ENCODE assay signal across 1 cellular context in the genomic region with DNA sequence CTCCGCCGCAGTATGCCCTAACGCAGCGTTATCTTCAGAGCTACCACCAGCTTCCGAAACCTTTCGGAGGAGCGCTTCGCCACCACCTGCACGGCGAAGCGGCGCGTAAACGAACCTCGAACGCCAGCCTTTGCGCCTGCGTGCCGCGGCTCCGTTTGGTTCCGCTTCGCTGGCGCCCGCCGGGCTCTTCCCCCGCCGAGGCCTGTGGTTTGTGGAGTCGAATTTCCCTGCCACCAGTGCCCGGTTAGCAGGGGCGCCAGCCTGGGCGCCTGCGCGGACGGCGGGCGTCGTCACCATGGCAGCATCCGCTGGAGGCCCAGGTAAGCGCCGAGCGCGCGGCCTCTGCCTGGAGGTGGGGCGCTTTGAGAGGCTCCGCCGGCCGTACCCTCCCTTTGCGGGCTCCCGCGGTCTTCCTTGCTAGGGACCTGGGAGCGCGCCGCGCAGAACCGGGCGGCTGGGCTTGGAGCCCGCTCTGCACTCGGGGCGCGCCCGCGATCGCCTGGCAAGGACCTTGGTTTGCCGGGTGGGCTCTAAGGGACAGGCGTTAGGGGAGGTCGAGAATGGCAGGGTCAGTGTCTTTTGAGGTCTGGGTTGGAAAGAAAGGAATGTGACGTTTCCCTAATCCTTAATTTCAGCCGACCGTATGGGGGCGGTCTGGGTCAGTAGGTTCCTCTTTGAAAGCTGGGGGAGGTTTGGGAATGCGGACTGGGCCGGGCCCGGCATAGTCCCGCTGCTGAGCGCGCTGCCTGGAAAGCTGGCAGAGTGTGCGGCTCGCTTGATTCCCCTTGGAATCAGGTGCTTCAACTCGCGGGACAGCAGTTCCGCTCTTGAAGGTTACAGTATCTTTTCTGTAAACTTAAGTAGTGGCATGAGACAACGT.
A peak's percentile ranks its signal among the peaks of the same experiment; 100 is the strongest.
TF ChIP-seq lines count a peak whose summit lies in the region.

Gene FAM151B, plus strand, starts transcription at position 272 of the 880 bp plus-strand sequence. Its CDS starts 24 bp downstream, at position 296.

TF ChIP-seq in HepG2, 621 proteins besides CTCF, POLR2A, EP300 and RAD21 (continued from another document and continues in another):
- TF ChIP-seq PRDM4 (CRISPR knock-in tag; IDR thresholded peaks at IDR 0.05; ENCODE audit: borderline replicate concordance) (no peak), ZFP62 (CRISPR knock-in tag; IDR thresholded peaks at IDR 0.05) (no peak), HMG20B (CRISPR knock-in tag; conservative IDR thresholded peaks at IDR 0.05) (no peak; the same call in 1 of the 2 replicates), GLMP (CRISPR knock-in tag; IDR thresholded peaks at IDR 0.05; ENCODE audit: borderline replicate concordance) (no peak), ZNF547 (CRISPR knock-in tag; IDR thresholded peaks at IDR 0.05) (peak; percentile 75; the same call in 1 of the 2 replicates), ZNF136 (CRISPR knock-in tag; IDR thresholded peaks at IDR 0.05; ENCODE audit: low read depth) (0 out of 2 replicates have a peak, but pooled peaks have one; percentile 10), FOXK1 (CRISPR knock-in tag; IDR thresholded peaks at IDR 0.05; ENCODE audit: borderline replicate concordance, low read depth) (0 out of 2 replicates have a peak, but pooled peaks have one; percentile 17), KLF11 (CRISPR knock-in tag; IDR thresholded peaks at IDR 0.05) (no peak), PATZ1 (CRISPR knock-in tag; IDR thresholded peaks at IDR 0.05) (peak; percentile 69; the same call in 1 of the 2 replicates), GRHL1 (CRISPR knock-in tag; conservative IDR thresholded peaks at IDR 0.05) (no peak), BCL3 (CRISPR knock-in tag; IDR thresholded peaks at IDR 0.05) (no peak; the same call in 1 of the 2 replicates), MEIS2 (CRISPR knock-in tag; IDR thresholded peaks at IDR 0.05) (peak; percentile 40; the same call in 1 of the 2 replicates), HOXA3 (CRISPR knock-in tag; IDR thresholded peaks at IDR 0.05) (0 out of 2 replicates have a peak, but pooled peaks have one; percentile 42), REPIN1 (CRISPR knock-in tag; IDR thresholded peaks at IDR 0.05; ENCODE audit: borderline replicate concordance, low read depth) (peak; percentile 94), ZNF598 (CRISPR knock-in tag; IDR thresholded peaks at IDR 0.05; ENCODE audit: borderline replicate concordance) (peak; percentile 70; the same call in 1 of the 2 replicates)
- TF ChIP-seq, protein P1, sequence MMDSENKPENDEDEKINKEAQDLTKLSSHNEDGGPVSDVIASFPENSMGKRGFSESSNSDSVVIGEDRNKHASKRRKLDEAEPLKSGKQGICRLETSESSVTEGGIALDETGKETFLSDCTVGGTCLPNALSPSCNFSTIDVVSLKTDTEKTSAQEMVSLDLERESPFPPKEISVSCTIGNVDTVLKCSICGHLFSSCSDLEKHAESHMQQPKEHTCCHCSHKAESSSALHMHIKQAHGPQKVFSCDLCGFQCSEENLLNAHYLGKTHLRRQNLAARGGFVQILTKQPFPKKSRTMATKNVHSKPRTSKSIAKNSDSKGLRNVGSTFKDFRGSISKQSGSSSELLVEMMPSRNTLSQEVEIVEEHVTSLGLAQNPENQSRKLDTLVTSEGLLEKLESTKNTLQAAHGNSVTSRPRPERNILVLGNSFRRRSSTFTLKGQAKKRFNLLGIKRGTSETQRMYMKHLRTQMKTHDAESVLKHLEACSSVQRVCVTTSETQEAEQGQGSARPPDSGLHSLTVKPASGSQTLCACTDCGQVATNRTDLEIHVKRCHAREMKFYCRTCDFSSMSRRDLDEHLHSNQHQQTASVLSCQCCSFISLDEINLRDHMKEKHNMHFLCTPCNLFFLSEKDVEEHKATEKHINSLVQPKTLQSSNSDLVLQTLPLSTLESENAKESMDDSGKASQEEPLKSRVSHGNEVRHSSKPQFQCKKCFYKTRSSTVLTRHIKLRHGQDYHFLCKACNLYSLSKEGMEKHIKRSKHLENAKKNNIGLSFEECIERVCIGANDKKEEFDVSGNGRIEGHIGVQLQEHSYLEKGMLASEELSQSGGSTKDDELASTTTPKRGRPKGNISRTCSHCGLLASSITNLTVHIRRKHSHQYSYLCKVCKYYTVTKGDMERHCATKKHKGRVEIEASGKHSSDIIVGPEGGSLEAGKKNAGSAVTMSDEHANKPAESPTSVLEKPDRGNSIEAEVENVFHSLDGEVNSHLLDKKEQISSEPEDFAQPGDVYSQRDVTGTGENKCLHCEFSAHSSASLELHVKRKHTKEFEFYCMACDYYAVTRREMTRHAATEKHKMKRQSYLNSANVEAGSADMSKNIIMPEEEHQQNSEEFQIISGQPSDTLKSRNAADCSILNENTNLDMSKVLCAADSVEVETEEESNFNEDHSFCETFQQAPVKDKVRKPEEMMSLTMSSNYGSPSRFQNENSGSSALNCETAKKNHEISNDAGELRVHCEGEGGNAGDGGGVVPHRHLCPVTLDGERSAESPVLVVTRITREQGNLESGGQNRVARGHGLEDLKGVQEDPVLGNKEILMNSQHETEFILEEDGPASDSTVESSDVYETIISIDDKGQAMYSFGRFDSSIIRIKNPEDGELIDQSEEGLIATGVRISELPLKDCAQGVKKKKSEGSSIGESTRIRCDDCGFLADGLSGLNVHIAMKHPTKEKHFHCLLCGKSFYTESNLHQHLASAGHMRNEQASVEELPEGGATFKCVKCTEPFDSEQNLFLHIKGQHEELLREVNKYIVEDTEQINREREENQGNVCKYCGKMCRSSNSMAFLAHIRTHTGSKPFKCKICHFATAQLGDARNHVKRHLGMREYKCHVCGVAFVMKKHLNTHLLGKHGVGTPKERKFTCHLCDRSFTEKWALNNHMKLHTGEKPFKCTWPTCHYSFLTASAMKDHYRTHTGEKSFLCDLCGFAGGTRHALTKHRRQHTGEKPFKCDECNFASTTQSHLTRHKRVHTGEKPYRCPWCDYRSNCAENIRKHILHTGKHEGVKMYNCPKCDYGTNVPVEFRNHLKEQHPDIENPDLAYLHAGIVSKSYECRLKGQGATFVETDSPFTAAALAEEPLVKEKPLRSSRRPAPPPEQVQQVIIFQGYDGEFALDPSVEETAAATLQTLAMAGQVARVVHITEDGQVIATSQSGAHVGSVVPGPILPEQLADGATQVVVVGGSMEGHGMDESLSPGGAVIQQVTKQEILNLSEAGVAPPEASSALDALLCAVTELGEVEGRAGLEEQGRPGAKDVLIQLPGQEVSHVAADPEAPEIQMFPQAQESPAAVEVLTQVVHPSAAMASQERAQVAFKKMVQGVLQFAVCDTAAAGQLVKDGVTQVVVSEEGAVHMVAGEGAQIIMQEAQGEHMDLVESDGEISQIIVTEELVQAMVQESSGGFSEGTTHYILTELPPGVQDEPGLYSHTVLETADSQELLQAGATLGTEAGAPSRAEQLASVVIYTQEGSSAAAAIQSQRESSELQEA (CRISPR knock-in tag; IDR thresholded peaks at IDR 0.05; ENCODE audit: not compliant biosample characterization) = no peak
- TF ChIP-seq, protein P2, sequence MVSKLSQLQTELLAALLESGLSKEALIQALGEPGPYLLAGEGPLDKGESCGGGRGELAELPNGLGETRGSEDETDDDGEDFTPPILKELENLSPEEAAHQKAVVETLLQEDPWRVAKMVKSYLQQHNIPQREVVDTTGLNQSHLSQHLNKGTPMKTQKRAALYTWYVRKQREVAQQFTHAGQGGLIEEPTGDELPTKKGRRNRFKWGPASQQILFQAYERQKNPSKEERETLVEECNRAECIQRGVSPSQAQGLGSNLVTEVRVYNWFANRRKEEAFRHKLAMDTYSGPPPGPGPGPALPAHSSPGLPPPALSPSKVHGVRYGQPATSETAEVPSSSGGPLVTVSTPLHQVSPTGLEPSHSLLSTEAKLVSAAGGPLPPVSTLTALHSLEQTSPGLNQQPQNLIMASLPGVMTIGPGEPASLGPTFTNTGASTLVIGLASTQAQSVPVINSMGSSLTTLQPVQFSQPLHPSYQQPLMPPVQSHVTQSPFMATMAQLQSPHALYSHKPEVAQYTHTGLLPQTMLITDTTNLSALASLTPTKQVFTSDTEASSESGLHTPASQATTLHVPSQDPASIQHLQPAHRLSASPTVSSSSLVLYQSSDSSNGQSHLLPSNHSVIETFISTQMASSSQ (IDR thresholded peaks at IDR 0.05; ENCODE audit: low read depth) = no peak
- TF ChIP-seq, protein P2 (CRISPR knock-in tag; IDR thresholded peaks at IDR 0.05; ENCODE audit: borderline replicate concordance) = peak; percentile 43; the same call in 1 of the 2 replicates
- TF ChIP-seq, protein P3, sequence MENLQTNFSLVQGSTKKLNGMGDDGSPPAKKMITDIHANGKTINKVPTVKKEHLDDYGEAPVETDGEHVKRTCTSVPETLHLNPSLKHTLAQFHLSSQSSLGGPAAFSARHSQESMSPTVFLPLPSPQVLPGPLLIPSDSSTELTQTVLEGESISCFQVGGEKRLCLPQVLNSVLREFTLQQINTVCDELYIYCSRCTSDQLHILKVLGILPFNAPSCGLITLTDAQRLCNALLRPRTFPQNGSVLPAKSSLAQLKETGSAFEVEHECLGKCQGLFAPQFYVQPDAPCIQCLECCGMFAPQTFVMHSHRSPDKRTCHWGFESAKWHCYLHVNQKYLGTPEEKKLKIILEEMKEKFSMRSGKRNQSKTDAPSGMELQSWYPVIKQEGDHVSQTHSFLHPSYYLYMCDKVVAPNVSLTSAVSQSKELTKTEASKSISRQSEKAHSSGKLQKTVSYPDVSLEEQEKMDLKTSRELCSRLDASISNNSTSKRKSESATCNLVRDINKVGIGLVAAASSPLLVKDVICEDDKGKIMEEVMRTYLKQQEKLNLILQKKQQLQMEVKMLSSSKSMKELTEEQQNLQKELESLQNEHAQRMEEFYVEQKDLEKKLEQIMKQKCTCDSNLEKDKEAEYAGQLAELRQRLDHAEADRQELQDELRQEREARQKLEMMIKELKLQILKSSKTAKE (CRISPR knock-in tag; IDR thresholded peaks at IDR 0.05; ENCODE audit: borderline replicate concordance) = no peak
